ENCODE assay signal across 8 cellular contexts in genomic region chr19:17747205-17748098, GRCh38. TPM values are rescaled to one million over a fixed set of nuclear protein-coding genes. Genes with fewer than 3 reads are reported as not detected.
A peak's percentile ranks its signal among the peaks of the same experiment; 100 is the strongest.
DNase-seq lines count a peak whose midpoint lies in the region; ATAC-seq and TF ChIP-seq lines count a peak whose summit lies in the region.

No MANE protein-coding gene starts in this region.

- TF ChIP-seq POLR2A in GM18951 (IDR thresholded peaks at IDR 0.05; ENCODE audit: extremely low read depth, insufficient read depth, insufficient read length) (peak; percentile 54), spleen (IDR thresholded peaks at IDR 0.05) (no peak)

- POLR2A ChIA-PET in AG04449 (lab: Yijun Ruan, JAX) (no interaction called here), activated B cell treated with CpG ODN at 0.5 μM for 24 hours (lab: Charles Lee) (interaction anchor here (0.6 to 2.4 kb wide), 7 partner anchors 8 to 235 kb away, joined by 3 to 17 read pairs (median 3); partner anchors contain the start of genes JAK3, MAP1S and RPL18A)

- H3K4me1 Mint-ChIP-seq in activated B cell treated with CpG ODN at 0.5 μM for 24 hours: peaks cover 59% of the 10 kb centered on the region

- H3K27me3 Mint-ChIP-seq in activated B cell treated with CpG ODN at 0.5 μM for 24 hours: no peaks in the 10 kb centered on the region

- H3K4me1 ChIP-seq in spleen: peaks cover 16 to 69% (median 56%) of the 10 kb centered on the region in 6 donors

- 6 to 11% (median 8%) methylated on average over 35 to 75 of the region's 75 CpGs for WGBS in spleen, 5 donors

- no peaks in the 10 kb centered on the region for H3K9me3 ChIP-seq in spleen

- intact Hi-C loops in activated B cell treated with CpG ODN at 0.5 μM for 24 hours (cut with micrococcal nuclease): loop anchor here (1.0 kb wide), 4 partner anchors 8 to 29 kb away; partner anchors contain the start of gene MAP1S
- intact Hi-C loops in spleen (cut with DNase I; ENCODE audit: low total_unique reads): no loop called here

- peak overlapping the region; percentile 79 for H3K4me3 Mint-ChIP-seq in activated B cell treated with CpG ODN at 0.5 μM for 24 hours

- peak overlapping the region; percentile 70 for H3K27ac Mint-ChIP-seq in activated B cell treated with CpG ODN at 0.5 μM for 24 hours

- no peaks in the 10 kb centered on the region for H3K27me3 ChIP-seq in spleen (replicated peaks in 1 of 7)

- H3K36me3 ChIP-seq in spleen: no peaks in the 10 kb centered on the region

- H3K27ac ChIP-seq in caudate nucleus (ENCODE audit: low read depth, low read length) (peak overlapping the region; percentile 92), spleen (peak overlapping the region in 5 of 8 donors; percentile 36 to 85 (median 77))

- H3K9me3 Mint-ChIP-seq in activated B cell treated with CpG ODN at 0.5 μM for 24 hours: no peaks in the 10 kb centered on the region

- H3K36me3 Mint-ChIP-seq in activated B cell treated with CpG ODN at 0.5 μM for 24 hours (ENCODE audit: low read depth): peaks cover 3% of the 10 kb centered on the region

- TF ChIP-seq CTCF in AG04449 (IDR thresholded peaks at IDR 0.05; ENCODE audit: insufficient read depth, low read length, missing control alignments) (no peak), activated B cell treated with CpG ODN at 0.5 μM for 24 hours (IDR thresholded peaks at IDR 0.05) (no peak), spleen (IDR thresholded peaks at IDR 0.05 in 8 of 11, conservative IDR thresholded peaks at IDR 0.05 in 3 of 11) (peak in 2 of 11 experiments; percentile 11 to 27)

- H3K4me3 ChIP-seq in AG04449 (ENCODE audit: low read depth, low read length) (peak overlapping the region; percentile 56), spleen (peak overlapping the region; percentile 43 to 80 (median 64))

- CTCF ChIA-PET in AG04449 (lab: Yijun Ruan, JAX): interaction anchor here (0.7 to 1.4 kb wide), 3 partner anchors 15 to 19 kb away, joined by 3 read pairs; no protein-coding TSS in a partner anchor
- CTCF ChIA-PET in activated B cell treated with CpG ODN at 0.5 μM for 24 hours (lab: Charles Lee): interaction anchor here (1.4 to 1.6 kb wide), 3 partner anchors 21 to 43 kb away, joined by 3 to 5 read pairs (median 3); no protein-coding TSS in a partner anchor

- in situ Hi-C loops in GM18951 (cut with MboI; ENCODE audit: low sequenced_read_pairs, unreplicated experiment): no loop called here

- peak; percentile 21 for DNase-seq in AG04449 (ENCODE audit: low read depth, low spot score)
- DNase-seq in NCI-H226: peak; percentile 92
- peak; percentile 97 for DNase-seq in activated B cell treated with CpG ODN at 0.5 μM for 24 hours
- peak; percentile 25 to 99 (median 94) for DNase-seq in caudate nucleus (lab: John Stamatoyannopoulos, UW)
- DNase-seq in inferior parietal cortex (ENCODE audit: extremely low spot score): peak; percentile 95
- DNase-seq in spleen: peak; percentile 97

- ATAC-seq in HG03196 (IDR thresholded peaks at IDR 0.05; ENCODE audit: unreplicated experiment): peak; percentile 55
- peak; percentile 83 for ATAC-seq in activated B cell treated with CpG ODN at 0.5 μM for 24 hours (ENCODE audit: low read depth)

RNA-seq across cellular contexts. Expression of gene FCHO1, which starts 3.8 kb away (rescaled TPM):
- 81.8 and 103 TPM in 2 replicates for total RNA-seq in activated B cell treated with CpG ODN at 0.5 μM for 24 hours
- 10 to 100 TPM; 19.7 to 48.3 (median 34.5) TPM for total RNA-seq in spleen
- polyA plus RNA-seq in spleen: 10 to 100 TPM; 11.3 to 20.3 (median 15.3) TPM

RNA-seq across cellular contexts. Expression of gene MAP1S, which starts 28.2 kb away (rescaled TPM):
- total RNA-seq in activated B cell treated with CpG ODN at 0.5 μM for 24 hours: 65.6 and 80.5 TPM in 2 replicates
- 10 to 100 TPM; 33.4 to 63.1 (median 45.6) TPM for total RNA-seq in spleen
- 10 to 100 TPM; 15.0 to 15.9 (median 15.0) TPM for polyA plus RNA-seq in spleen

RNA-seq across cellular contexts. Expression of gene B3GNT3, which starts 47.5 kb away (rescaled TPM):
- total RNA-seq in activated B cell treated with CpG ODN at 0.5 μM for 24 hours (not detected in 2 replicates), spleen (1 to 10 TPM in 2 of 7 donors, under 1 TPM in 3, not detected in 2; 0.36 to 1.6 (median 0.88) TPM)
- under 1 TPM in 2 of 3 donors, not detected in 1; 0.05 to 0.16 TPM for polyA plus RNA-seq in spleen

RNA-seq across cellular contexts. Expression of gene UNC13A, which starts 59.3 kb away (rescaled TPM):
- 0.02 and 0.04 TPM in 2 replicates for total RNA-seq in activated B cell treated with CpG ODN at 0.5 μM for 24 hours
- total RNA-seq in spleen: 10 to 100 TPM in 1 of 7 donors, 1 to 10 TPM in 6; 2.9 to 10.7 (median 5.1) TPM
- 1 to 10 TPM in 2 of 3 donors, under 1 TPM in 1; 0.73 to 6.2 (median 1.7) TPM for polyA plus RNA-seq in spleen

Comparison
In these comparisons a context has a peak if more than half of its experiments do, and no peak if none do; other contexts are left out.
1. Peak in every context shown above with its lines: DNase-seq, ATAC-seq, H3K4me3 ChIP-seq and H3K27ac ChIP-seq.
2. DNase-seq: peak in every context shown above with its lines; median percentile 97 in activated B cell treated with CpG ODN at 0.5 μM for 24 hours; 97 in spleen; 95 in inferior parietal cortex; 94 in caudate nucleus; 92 in NCI-H226; 21 in AG04449.